ENCODE assay signal across 22 cellular contexts in genomic region chr2:189252991-189253680, GRCh38.
A peak's percentile ranks its signal among the peaks of the same experiment; 100 is the strongest.
DNase-seq lines count a peak whose midpoint lies in the region; ATAC-seq and TF ChIP-seq lines count a peak whose summit lies in the region.
"Had no signal": no experiment of that assay in that cellular context is flagged by ENCODE, and none has a peak within 500 bp of the region (broad histone marks: within the 10 kb centered on the region; RNA-seq: fewer than 3 reads in every experiment).

No MANE protein-coding gene starts in this region.

- TF ChIP-seq POLR2A in IMR-90 (IDR thresholded peaks at IDR 0.05; ENCODE audit: low read depth, low read length) = no peak
- TF ChIP-seq POLR2A in esophagus muscularis mucosa (IDR thresholded peaks at IDR 0.05; ENCODE audit: low read depth) = no peak

- H3K18ac ChIP-seq in IMR-90 (ENCODE audit: low read depth, low read length) = peak overlapping the region; percentile 42; the same call in 1 of the 2 replicates

- in situ Hi-C loops in IMR-90 (cut with MboI; ENCODE audit: low sequenced_read_pairs) = no loop called here
- in situ Hi-C loops in brain microvascular endothelial cell (cut with HindIII; ENCODE audit: low pct_ligation_motif_present, low sequenced_read_pairs) = no loop called here

- peak overlapping the region; percentile 59 for H2AK5ac ChIP-seq in IMR-90 (ENCODE audit: low read depth, low read length)

- H3K4ac ChIP-seq in IMR-90 (ENCODE audit: low read depth, low read length) = peak overlapping the region; percentile 35; the same call in 1 of the 2 replicates

- no peak overlapping the region for H3K56ac ChIP-seq in IMR-90 (ENCODE audit: extremely low read depth, insufficient read depth, low read length)

- H4K91ac ChIP-seq in IMR-90 (ENCODE audit: insufficient read depth, low read depth, low read length) = no peak overlapping the region

- no peak for TF ChIP-seq EP300 in esophagus muscularis mucosa (IDR thresholded peaks at IDR 0.05)

- no peaks in the 10 kb centered on the region for H3K9me3 ChIP-seq in IMR-90 (ENCODE audit: control insufficient read depth, insufficient read depth, low read length)
- no peaks in the 10 kb centered on the region for H3K9me3 ChIP-seq in mucosa of descending colon
- no peaks in the 10 kb centered on the region for H3K9me3 ChIP-seq in BE2C
- no peaks in the 10 kb centered on the region for H3K9me3 ChIP-seq in upper lobe of right lung
- H3K9me3 ChIP-seq in esophagus muscularis mucosa = no peaks in the 10 kb centered on the region
- H3K9me3 ChIP-seq: ascending aorta had no signal

- intact Hi-C loops in IMR-90 (cut with micrococcal nuclease) (loop anchor here (1.0 kb wide), 1 partner anchor 42 kb away; no protein-coding TSS in a partner anchor), mucosa of descending colon (cut with DNase I, micrococcal nuclease) (no loop called here), upper lobe of right lung (cut with DNase I) (no loop called here), esophagus muscularis mucosa (cut with DNase I) (no loop called here)

- H3K4me2 ChIP-seq in IMR-90 (ENCODE audit: low read depth, low read length) = peak overlapping the region; percentile 59; the same call in 1 of the 2 replicates

- H4K5ac ChIP-seq in IMR-90 (ENCODE audit: low read depth, low read length) = peak overlapping the region; percentile 76; the same call in 1 of the 2 replicates

- dilution Hi-C loops in IMR-90 (cut with HindIII; ENCODE audit: low sequenced_read_pairs, unreplicated experiment) = no loop called here

- peaks cover 7% of the 10 kb centered on the region for H3K9me1 ChIP-seq in IMR-90 (ENCODE audit: insufficient read depth, low read length)

- H3K9ac ChIP-seq in IMR-90 (ENCODE audit: low read depth, low read length) = no peak overlapping the region

- ATAC-seq in IMR-90 (ENCODE audit: low read depth) (no peak), mucosa of descending colon (peak; percentile 67), upper lobe of right lung (no peak)

- no peak for TF ChIP-seq RAD21 in IMR-90 (IDR thresholded peaks at IDR 0.05; ENCODE audit: low read length)

- H2AK9ac ChIP-seq in IMR-90 (replicated peaks; ENCODE audit: low read depth, low read length, poor library complexity) = no peak overlapping the region

- peak overlapping the region; percentile 76 for H2BK120ac ChIP-seq in IMR-90 (ENCODE audit: low read depth, low read length)

- no peak for TF ChIP-seq CTCF in IMR-90 (conservative IDR thresholded peaks at IDR 0.05; ENCODE audit: low read depth, low read length)
- TF ChIP-seq CTCF in brain microvascular endothelial cell (IDR thresholded peaks at IDR 0.05; ENCODE audit: low read depth, low read length, missing control alignments) = no peak
- TF ChIP-seq CTCF in mucosa of descending colon (IDR thresholded peaks at IDR 0.05) = no peak
- TF ChIP-seq CTCF in BE2C (IDR thresholded peaks at IDR 0.05; ENCODE audit: low read depth, low read length) = no peak
- TF ChIP-seq CTCF in upper lobe of right lung (IDR thresholded peaks at IDR 0.05) = no peak
- TF ChIP-seq CTCF in esophagus muscularis mucosa (IDR thresholded peaks at IDR 0.05) = no peak

- H4K20me1 ChIP-seq in IMR-90 (ENCODE audit: insufficient read depth, low read length) = no peaks in the 10 kb centered on the region

- no peaks in the 10 kb centered on the region for H3K36me3 ChIP-seq in IMR-90 (ENCODE audit: control insufficient read depth, insufficient read depth, low read length)
- no peaks in the 10 kb centered on the region for H3K36me3 ChIP-seq in brain microvascular endothelial cell (replicated peaks)
- H3K36me3 ChIP-seq in mucosa of descending colon (ENCODE audit: low read depth) = no peaks in the 10 kb centered on the region
- no peaks in the 10 kb centered on the region; the same call in 1 of the 2 replicates for H3K36me3 ChIP-seq in BE2C
- H3K36me3 ChIP-seq in upper lobe of right lung = no peaks in the 10 kb centered on the region
- no peaks in the 10 kb centered on the region for H3K36me3 ChIP-seq in esophagus muscularis mucosa
- H3K36me3 ChIP-seq: ascending aorta had no signal

- POLR2A ChIA-PET in IMR-90 (lab: Charles Lee; ENCODE audit: unreplicated experiment) = no interaction called here

- peaks cover 13% of the 10 kb centered on the region for H3K4me1 ChIP-seq in IMR-90 (ENCODE audit: control insufficient read depth, insufficient read depth, low read length)
- H3K4me1 ChIP-seq in mucosa of descending colon (ENCODE audit: low read depth) = peaks cover 3% of the 10 kb centered on the region
- peaks cover 3% of the 10 kb centered on the region; the same call in 1 of the 2 replicates for H3K4me1 ChIP-seq in BE2C
- H3K4me1 ChIP-seq in upper lobe of right lung = no peaks in the 10 kb centered on the region
- H3K4me1 ChIP-seq in esophagus muscularis mucosa = peaks cover 0 to 33% (median 7%) of the 10 kb centered on the region in 4 donors

- H3K27me3 ChIP-seq in IMR-90 (ENCODE audit: control insufficient read depth, insufficient read depth, low read length) (no peaks in the 10 kb centered on the region), brain microvascular endothelial cell (replicated peaks) (no peaks in the 10 kb centered on the region), BE2C (no peaks in the 10 kb centered on the region), upper lobe of right lung (no peaks in the 10 kb centered on the region), esophagus muscularis mucosa (no peaks in the 10 kb centered on the region)
- H3K27me3 ChIP-seq: ascending aorta had no signal

- H3K27ac ChIP-seq in IMR-90 (ENCODE audit: insufficient read depth, low read length) (no peak overlapping the region), brain microvascular endothelial cell (peak overlapping the region; percentile 45), upper lobe of right lung (no peak overlapping the region), esophagus muscularis mucosa (replicated peaks in 1 of 4) (no peak overlapping the region)
- H3K27ac ChIP-seq: VCaP had no signal

- peak overlapping the region; percentile 57; the same call in 1 of the 2 replicates for H3K23ac ChIP-seq in IMR-90 (ENCODE audit: low read depth, low read length)

- no peak overlapping the region for H2AFZ ChIP-seq in IMR-90 (replicated peaks; ENCODE audit: low read length, poor library complexity)

- no TSS peak for BruUV-seq in IMR-90 (replicated peaks; lab: Mats Ljungman, UMichigan)

- H2BK15ac ChIP-seq in IMR-90 (ENCODE audit: low read depth, low read length) = peak overlapping the region; percentile 87; the same call in 2 of the 3 replicates

- CTCF ChIA-PET in IMR-90 (lab: Yijun Ruan, JAX) = interaction anchor here (0.9 kb wide), 1 partner anchor 8 kb away, joined by 3 read pairs; no protein-coding TSS in a partner anchor

- H3K4me3 ChIP-seq in IMR-90 (ENCODE audit: insufficient read depth, low read depth, low read length) = no peak overlapping the region
- H3K4me3 ChIP-seq in brain microvascular endothelial cell (ENCODE audit: low read depth, low read length) = no peak overlapping the region
- no peak overlapping the region for H3K4me3 ChIP-seq in mucosa of descending colon
- no peak overlapping the region for H3K4me3 ChIP-seq in BE2C (ENCODE audit: low read depth, low read length)
- H3K4me3 ChIP-seq in upper lobe of right lung = no peak overlapping the region
- no peak overlapping the region for H3K4me3 ChIP-seq in esophagus muscularis mucosa
- H3K4me3 ChIP-seq: ascending aorta had no signal

- peak overlapping the region; percentile 46; the same call in 1 of the 2 replicates for H3K14ac ChIP-seq in IMR-90 (replicated peaks; ENCODE audit: low read depth, low read length)

- H3K79me1 ChIP-seq in IMR-90 (ENCODE audit: low read depth in 1 of 2, low read length in 2 of 2) = peaks cover 0 to 6% of the 10 kb centered on the region in 2 experiments; a peak in 1 of 4 replicates

- peak overlapping the region in 1 of 2 experiments; percentile 6; a peak in 2 of 4 replicates for H4K8ac ChIP-seq in IMR-90 (ENCODE audit: low read depth in 2 of 2, low read length in 2 of 2)

- peak overlapping the region; percentile 92 for H2BK5ac ChIP-seq in IMR-90 (ENCODE audit: low read depth, low read length, poor library complexity, severe bottlenecking)

- H2BK20ac ChIP-seq in IMR-90 (ENCODE audit: low read depth, low read length) = peak overlapping the region; percentile 92

- WGBS in IMR-90 (ENCODE audit: extremely low coverage in 2 of 2, insufficient read length in 1 of 2), 2 experiments = 80% methylated on average over 1 of the region's 6 CpGs; no CpG with 5 or more reads in 1 of the 2 experiments
- WGBS in esophagus muscularis mucosa = 80% methylated on average over 6 of the region's 6 CpGs

- DNase-seq in AG08395 (ENCODE audit: low spot score) (peak; percentile 9), IMR-90 (no peak), brain microvascular endothelial cell (no peak), mucosa of descending colon (peak in 1 of 3 donors; percentile 63), NCI-H226 (no peak), BE2C (no peak), upper lobe of right lung (no peak), esophagus muscularis mucosa (ENCODE audit: extremely low spot score) (no peak)
- DNase-seq: activated CD4-positive, alpha-beta memory T cell treated with anti-CD3 and anti-CD28 coated beads for 36 hours; activated naive CD4-positive, alpha-beta T cell; DMS79; endodermal cell; hypothalamus; islet precursor cell; KBM-7; NCI-H1092 treated with DMSO at 0.1 percent for 48 hours; NCI-H2081 treated with DMSO at 0.1 percent for 48 hours; NCI-H524; small intestine; T-helper 1 cell had no signal

TF ChIP-seq in IMR-90, 13 proteins besides CTCF, POLR2A, EP300 and RAD21 (continues in another document):
- TF ChIP-seq NFE2L2 (IDR thresholded peaks at IDR 0.05; ENCODE audit: low read depth, low read length) (no peak), MAZ (IDR thresholded peaks at IDR 0.05; ENCODE audit: borderline replicate concordance, low read depth, low read length) (no peak), USF2 (IDR thresholded peaks at IDR 0.05; ENCODE audit: low read depth, low read length) (no peak), BHLHE40 (IDR thresholded peaks at IDR 0.05; ENCODE audit: low read depth, low read length) (no peak), RCOR1 (IDR thresholded peaks at IDR 0.05; ENCODE audit: insufficient replicate concordance, low read length) (no peak), FOS (IDR thresholded peaks at IDR 0.05; ENCODE audit: low read depth, low read length) (no peak)
